In genomic region chr20:51514252-51514651, GRCh38 we compare ENCODE assay signal across 30 cellular contexts. TPM values are rescaled to one million over a fixed set of nuclear protein-coding genes. Genes with fewer than 3 reads are reported as not detected.
DNase-seq lines count a peak whose midpoint lies in the region; ATAC-seq, FAIRE-seq and TF ChIP-seq lines count a peak whose summit lies in the region.
"Had no signal": no experiment of that assay in that cellular context is flagged by ENCODE, and none has a peak within 500 bp of the region (broad histone marks: within the 10 kb centered on the region; RNA-seq: fewer than 3 reads in every experiment).

No MANE protein-coding gene starts in this region.

- no peaks in the 10 kb centered on the region for H3K36me3 ChIP-seq in mesenchymal stem cell (ENCODE audit: control insufficient read depth in 1 of 2, insufficient read depth in 2 of 2, low read depth in 1 of 2, low read length in 2 of 2)
- H3K36me3 ChIP-seq in mammary epithelial cell (ENCODE audit: insufficient read depth, low read length): no peaks in the 10 kb centered on the region
- H3K36me3 ChIP-seq: adrenal gland, HAP-1, MG63, SJSA1 had no signal

- no peaks in the 10 kb centered on the region for H4K20me1 ChIP-seq in mammary epithelial cell (ENCODE audit: insufficient read depth, low read length)

- FAIRE-seq in H54 (lab: Jason Lieb, UNC): no peak
- FAIRE-seq: islet of Langerhans, small intestine had no signal

- WGBS in mesenchymal stem cell: 97% methylated on average over 3 of the region's 3 CpGs
- 91% methylated on average over 3 of the region's 3 CpGs for WGBS in mammary epithelial cell (ENCODE audit: low coverage, missing lambda C conversion rate)

- H2BK5ac ChIP-seq in mesenchymal stem cell (ENCODE audit: low read depth, low read length, poor library complexity, severe bottlenecking): no peak overlapping the region

- H3K4ac ChIP-seq in mesenchymal stem cell (ENCODE audit: low read depth in 1 of 2, low read length in 2 of 2): no peak overlapping the region

- H2BK15ac ChIP-seq in mesenchymal stem cell (ENCODE audit: low read depth, poor library complexity, severe bottlenecking): no peak overlapping the region

- no peaks in the 10 kb centered on the region for H3K27me3 Mint-ChIP-seq in activated naive CD4-positive, alpha-beta T cell treated with anti-CD3 and anti-CD28 coated beads, Interleukin-2, amount 10 ng/mL, durations not matched to agents 7 days and 5 days
- no peaks in the 10 kb centered on the region for H3K27me3 Mint-ChIP-seq in activated naive CD8-positive, alpha-beta T cell treated with anti-CD3 and anti-CD28 coated beads, Interleukin-2, amount 50 U/mL, for 24 hours

- peaks cover 0 to 6% of the 10 kb centered on the region in 2 experiments for H3K27me3 ChIP-seq in mesenchymal stem cell (ENCODE audit: control insufficient read depth in 1 of 2, insufficient read depth in 1 of 2, low read length in 2 of 2)
- H3K27me3 ChIP-seq in mammary epithelial cell (ENCODE audit: insufficient read depth, low read length): no peaks in the 10 kb centered on the region
- H3K27me3 ChIP-seq: adrenal gland; BLaER1 treated with 17β-estradiol and CSF1 and Interleukin-3, amounts not matched to agents 10 nM and 100 nM; dorsolateral prefrontal cortex; MG63; tibial nerve had no signal

- H3K79me1 ChIP-seq in mesenchymal stem cell (replicated peaks; ENCODE audit: low read length, poor library complexity, severe bottlenecking): no peaks in the 10 kb centered on the region

- no peaks in the 10 kb centered on the region for H3K9me3 Mint-ChIP-seq in activated naive CD4-positive, alpha-beta T cell treated with anti-CD3 and anti-CD28 coated beads, Interleukin-2, amount 10 ng/mL, durations not matched to agents 7 days and 5 days
- peaks cover 0 to 10% of the 10 kb centered on the region in 2 donors for H3K9me3 Mint-ChIP-seq in activated naive CD4-positive, alpha-beta T cell treated with anti-CD3 and anti-CD28 coated beads, Interleukin-2, amount 50 U/mL, for 72 hours
- H3K9me3 Mint-ChIP-seq in activated naive CD8-positive, alpha-beta T cell treated with anti-CD3 and anti-CD28 coated beads, Interleukin-2, amount 50 U/mL, for 24 hours: no peaks in the 10 kb centered on the region
- H3K9me3 Mint-ChIP-seq: nephron progenitor cell had no signal

- no peak overlapping the region for H4K91ac ChIP-seq in mesenchymal stem cell (ENCODE audit: low read length)

- in situ Hi-C loops in mammary epithelial cell (cut with MboI; ENCODE audit: low sequenced_read_pairs in 2 of 2): no loop called here

- no peak overlapping the region for H4K8ac ChIP-seq in mesenchymal stem cell (ENCODE audit: low read length)

- H3K4me1 ChIP-seq in mesenchymal stem cell (ENCODE audit: control insufficient read depth, insufficient read depth, low read depth, low read length): peaks cover 2% of the 10 kb centered on the region
- H3K4me1 ChIP-seq in mammary epithelial cell (ENCODE audit: insufficient read depth, low read length): peaks cover 5% of the 10 kb centered on the region
- H3K4me1 ChIP-seq: SJSA1 had no signal

- H3K4me1 Mint-ChIP-seq in activated naive CD4-positive, alpha-beta T cell treated with anti-CD3 and anti-CD28 coated beads, Interleukin-2, amount 10 ng/mL, durations not matched to agents 7 days and 5 days: peaks cover 84% of the 10 kb centered on the region
- peaks cover 63% of the 10 kb centered on the region for H3K4me1 Mint-ChIP-seq in activated naive CD8-positive, alpha-beta T cell treated with anti-CD3 and anti-CD28 coated beads, Interleukin-2, amount 50 U/mL, for 24 hours

- no peak for TF ChIP-seq CTCF in mammary epithelial cell (conservative IDR thresholded peaks at IDR 0.05 in 1 of 2, IDR thresholded peaks at IDR 0.05 in 1 of 2; ENCODE audit: extremely low read depth in 1 of 2, insufficient read depth in 1 of 2, low read depth in 1 of 2, low read length in 2 of 2)

- H3K4me3 ChIP-seq in mesenchymal stem cell (ENCODE audit: insufficient read depth in 1 of 2, low read depth in 1 of 2, low read length in 2 of 2) (no peak overlapping the region), mammary epithelial cell (replicated peaks in 1 of 3; ENCODE audit: insufficient read depth in 1 of 3, low read depth in 2 of 3, low read length in 3 of 3) (no peak overlapping the region)
- H3K4me3 ChIP-seq: adrenal gland; BLaER1 treated with 17β-estradiol and CSF1 and Interleukin-3, amounts not matched to agents 10 nM and 100 nM; dorsolateral prefrontal cortex; HAP-1; left ventricle myocardium inferior; MG63; SJSA1; tibial nerve had no signal

- no peak for TF ChIP-seq POLR2A in H54 (IDR thresholded peaks at IDR 0.05; ENCODE audit: low read depth, low read length)

- H2AK5ac ChIP-seq in mesenchymal stem cell (ENCODE audit: low read length, severe bottlenecking): no peak overlapping the region

- H3K18ac ChIP-seq in mesenchymal stem cell (ENCODE audit: low read depth in 1 of 2, low read length in 2 of 2): no peak overlapping the region

- H2BK12ac ChIP-seq in mesenchymal stem cell (ENCODE audit: low read length in 2 of 2): no peak overlapping the region

- no TSS peak for BruUV-seq in mammary epithelial cell (replicated peaks; lab: Mats Ljungman, UMichigan)

- H3K9me3 ChIP-seq in mesenchymal stem cell (ENCODE audit: control insufficient read depth, low read length) (no peaks in the 10 kb centered on the region), mammary epithelial cell (replicated peaks; ENCODE audit: insufficient read depth, low read length) (no peaks in the 10 kb centered on the region)
- H3K9me3 ChIP-seq: adrenal gland; BLaER1 treated with 17β-estradiol and CSF1 and Interleukin-3, amounts not matched to agents 10 nM and 100 nM; HAP-1; left ventricle myocardium inferior; MG63; SJSA1; tibial nerve had no signal

- no peak overlapping the region for H2BK120ac ChIP-seq in mesenchymal stem cell (ENCODE audit: low read depth, low read length)

- dilution Hi-C loops in mammary epithelial cell (cut with HindIII; ENCODE audit: low sequenced_read_pairs): no loop called here

- no peak for DNase-seq in activated naive CD4-positive, alpha-beta T cell treated with anti-CD3 and anti-CD28 coated beads, Interleukin-2, amount 10 ng/mL, durations not matched to agents 7 days and 5 days
- DNase-seq in activated naive CD4-positive, alpha-beta T cell treated with anti-CD3 and anti-CD28 coated beads, Interleukin-2, amount 50 U/mL, for 72 hours (ENCODE audit: low spot score in 2 of 2): no peak
- DNase-seq in NCI-H526 (lab: John Stamatoyannopoulos, UW): peak; percentile 47 to 70
- no peak for DNase-seq in activated naive CD8-positive, alpha-beta T cell treated with anti-CD3 and anti-CD28 coated beads, Interleukin-2, amount 50 U/mL, for 24 hours
- DNase-seq in mesenchymal stem cell: no peak
- DNase-seq in mammary epithelial cell: no peak
- DNase-seq in H54 (ENCODE audit: insufficient read length, low spot score): no peak
- DNase-seq: ACHN; activated CD8-positive, alpha-beta memory T cell treated with anti-CD3 and anti-CD28 coated beads, Interleukin-2, amount 50 U/mL, for 4 hours; adrenal gland; DND-41; KBM-7; left ventricle myocardium inferior; MG63; midbrain; NCI-H1105 treated with DMSO at 0.1 percent for 48 hours; NCI-H2029; NCI-H2227 treated with DMSO at 0.1 percent for 48 hours; NCI-H774; nephron progenitor cell; retina; small intestine; stimulated activated CD4-positive, alpha-beta T cell treated with anti-CD3 and anti-CD28 coated beads, Interleukin-2, amount 100 ng/mL, for 48 hours had no signal

- peak overlapping the region; percentile 3 for H3K4me3 Mint-ChIP-seq in activated naive CD4-positive, alpha-beta T cell treated with anti-CD3 and anti-CD28 coated beads, Interleukin-2, amount 10 ng/mL, durations not matched to agents 7 days and 5 days
- no peak overlapping the region for H3K4me3 Mint-ChIP-seq in activated naive CD8-positive, alpha-beta T cell treated with anti-CD3 and anti-CD28 coated beads, Interleukin-2, amount 50 U/mL, for 24 hours
- H3K4me3 Mint-ChIP-seq: brain, nephron progenitor cell had no signal

- H3K9ac ChIP-seq in mesenchymal stem cell (ENCODE audit: low read length): no peak overlapping the region
- no peak overlapping the region for H3K9ac ChIP-seq in mammary epithelial cell (ENCODE audit: insufficient read depth, low read length)
- H3K9ac ChIP-seq: BLaER1 treated with 17β-estradiol and CSF1 and Interleukin-3, amounts not matched to agents 10 nM and 100 nM had no signal

- peak overlapping the region; percentile 43 for H3K27ac Mint-ChIP-seq in activated naive CD4-positive, alpha-beta T cell treated with anti-CD3 and anti-CD28 coated beads, Interleukin-2, amount 10 ng/mL, durations not matched to agents 7 days and 5 days
- no peak overlapping the region for H3K27ac Mint-ChIP-seq in activated naive CD4-positive, alpha-beta T cell treated with anti-CD3 and anti-CD28 coated beads, Interleukin-2, amount 50 U/mL, for 72 hours
- H3K27ac Mint-ChIP-seq in activated naive CD8-positive, alpha-beta T cell treated with anti-CD3 and anti-CD28 coated beads, Interleukin-2, amount 50 U/mL, for 24 hours: peak overlapping the region; percentile 22
- H3K27ac Mint-ChIP-seq: brain, nephron progenitor cell had no signal

- CTCF ChIA-PET in activated naive CD4-positive, alpha-beta T cell treated with anti-CD3 and anti-CD28 coated beads, Interleukin-2, amount 10 ng/mL, durations not matched to agents 7 days and 5 days (lab: Charles Lee): interaction anchor here (0.9 to 2.3 kb wide), 6 partner anchors 21 to 128 kb away, joined by 3 to 11 read pairs (median 4); partner anchors contain the start of gene NFATC2
- CTCF ChIA-PET in mammary epithelial cell (lab: Charles Lee; ENCODE audit: low non-redundant PET): no interaction called here

- peaks cover 86% of the 10 kb centered on the region for H3K36me3 Mint-ChIP-seq in activated naive CD4-positive, alpha-beta T cell treated with anti-CD3 and anti-CD28 coated beads, Interleukin-2, amount 10 ng/mL, durations not matched to agents 7 days and 5 days
- peaks cover 45 to 87% of the 10 kb centered on the region in 2 donors for H3K36me3 Mint-ChIP-seq in activated naive CD4-positive, alpha-beta T cell treated with anti-CD3 and anti-CD28 coated beads, Interleukin-2, amount 50 U/mL, for 72 hours
- peaks cover 84% of the 10 kb centered on the region for H3K36me3 Mint-ChIP-seq in activated naive CD8-positive, alpha-beta T cell treated with anti-CD3 and anti-CD28 coated beads, Interleukin-2, amount 50 U/mL, for 24 hours (ENCODE audit: low read depth)
- H3K36me3 Mint-ChIP-seq: brain had no signal

- no peak for ATAC-seq in activated naive CD4-positive, alpha-beta T cell treated with anti-CD3 and anti-CD28 coated beads, Interleukin-2, amount 50 U/mL, for 72 hours
- no peak for ATAC-seq in activated naive CD8-positive, alpha-beta T cell treated with anti-CD3 and anti-CD28 coated beads, Interleukin-2, amount 50 U/mL, for 24 hours

- H3K14ac ChIP-seq in mesenchymal stem cell (ENCODE audit: low read length in 2 of 2): no peak overlapping the region

- H3K23ac ChIP-seq in mesenchymal stem cell (ENCODE audit: low read length in 2 of 2): no peak overlapping the region

- no peaks in the 10 kb centered on the region for H3K79me2 ChIP-seq in mammary epithelial cell (ENCODE audit: insufficient read depth, low read length)

- intact Hi-C loops in mammary epithelial cell (cut with micrococcal nuclease): no loop called here

- H3K4me2 ChIP-seq in mesenchymal stem cell (ENCODE audit: low read length, poor library complexity, severe bottlenecking) (no peak overlapping the region), mammary epithelial cell (ENCODE audit: insufficient read depth, low read depth, low read length) (no peak overlapping the region)
- H3K4me2 ChIP-seq: BLaER1 treated with 17β-estradiol and CSF1 and Interleukin-3, amounts not matched to agents 10 nM and 100 nM had no signal

- no peak overlapping the region for H2AFZ ChIP-seq in mesenchymal stem cell (ENCODE audit: low read depth, low read length)
- no peak overlapping the region for H2AFZ ChIP-seq in mammary epithelial cell (ENCODE audit: low read depth, low read length)

- H3K27ac ChIP-seq in mesenchymal stem cell (ENCODE audit: low read length, poor library complexity, severe bottlenecking) (no peak overlapping the region), mammary epithelial cell (ENCODE audit: insufficient read depth, low read depth, low read length) (no peak overlapping the region)
- H3K27ac ChIP-seq: adrenal gland; BLaER1 treated with 17β-estradiol and CSF1 and Interleukin-3, amounts not matched to agents 10 nM and 100 nM; dorsolateral prefrontal cortex; left ventricle myocardium inferior; SJSA1; tibial nerve had no signal

RNA-seq across cellular contexts. Expression of gene NFATC2, which starts 28.3 kb away (rescaled TPM):
- 10 to 100 TPM; 29.9 to 39.4 TPM for total RNA-seq in activated naive CD4-positive, alpha-beta T cell treated with anti-CD3 and anti-CD28 coated beads, Interleukin-2, amount 50 U/mL, for 72 hours
- 3.8 TPM for polyA plus RNA-seq in mesenchymal stem cell (2013, experiment 1 of 2)
- 3.6 TPM for polyA plus RNA-seq in mesenchymal stem cell (2013, experiment 2 of 2)
- under 1 TPM in 1 of 2 donors, not detected in 1; under 0.01 TPM for total RNA-seq in mammary epithelial cell
- 0.01 TPM for polyA plus RNA-seq in mammary epithelial cell
- polyA minus RNA-seq in mammary epithelial cell: not detected
- total RNA-seq: SJSA1 had no signal

Comparison
In these comparisons a context has a peak if more than half of its experiments do, and no peak if none do; other contexts are left out.
1. H3K27ac Mint-ChIP-seq: peak in activated naive CD4-positive, alpha-beta T cell treated with anti-CD3 and anti-CD28 coated beads, Interleukin-2, amount 10 ng/mL, durations not matched to agents 7 days and 5 days (single experiment) and activated naive CD8-positive, alpha-beta T cell treated with anti-CD3 and anti-CD28 coated beads, Interleukin-2, amount 50 U/mL, for 24 hours (single experiment); none in activated naive CD4-positive, alpha-beta T cell treated with anti-CD3 and anti-CD28 coated beads, Interleukin-2, amount 50 U/mL, for 72 hours (0 of 2).
2. DNase-seq: peak in NCI-H526 (2 of 2); none in activated naive CD4-positive, alpha-beta T cell treated with anti-CD3 and anti-CD28 coated beads, Interleukin-2, amount 10 ng/mL, durations not matched to agents 7 days and 5 days (single experiment), activated naive CD4-positive, alpha-beta T cell treated with anti-CD3 and anti-CD28 coated beads, Interleukin-2, amount 50 U/mL, for 72 hours (0 of 2), activated naive CD8-positive, alpha-beta T cell treated with anti-CD3 and anti-CD28 coated beads, Interleukin-2, amount 50 U/mL, for 24 hours (single experiment), mesenchymal stem cell (single experiment), mammary epithelial cell (single experiment) and H54 (single experiment).
3. RNA of gene NFATC2, which starts 28.3 kb away (total RNA-seq): 29.9 to 39.4 TPM in activated naive CD4-positive, alpha-beta T cell treated with anti-CD3 and anti-CD28 coated beads, Interleukin-2, amount 50 U/mL, for 72 hours; under 0.01 TPM in mammary epithelial cell; every median in the first group is over 10 times any median in the second.